In the genomic region with DNA sequence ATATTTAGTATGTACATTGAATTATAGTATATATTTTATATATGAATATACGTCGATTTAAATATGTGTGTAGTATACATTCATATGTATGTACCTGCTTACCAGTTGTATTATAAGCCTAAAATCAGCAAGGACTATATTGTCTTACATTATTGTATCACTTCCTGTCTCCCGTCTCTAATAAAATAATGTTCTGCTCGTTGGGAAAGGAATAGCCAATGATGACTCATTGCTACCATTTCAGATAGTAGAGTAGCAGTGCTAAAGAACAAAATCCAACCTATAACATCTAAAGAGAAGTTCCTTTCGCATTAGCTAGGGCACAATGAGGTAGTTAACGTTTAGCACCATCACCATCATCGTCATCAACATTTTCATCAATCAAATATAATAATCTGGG, we compare ENCODE assay signal across 16 cellular contexts.
"Had no signal": no experiment of that assay in that cellular context is flagged by ENCODE, and none has a peak within 500 bp of the region (broad histone marks: within the 10 kb centered on the region; RNA-seq: fewer than 3 reads in every experiment).

No MANE protein-coding gene starts in this region.

- DNase-seq: activated CD4-positive, alpha-beta T cell treated with anti-CD3 and anti-CD28 coated beads for 36 hours; activated CD8-positive, alpha-beta memory T cell treated with anti-CD3 and anti-CD28 coated beads, Interleukin-2, amount 50 U/mL, for 48 hours; activated CD8-positive, alpha-beta T cell treated with anti-CD3 and anti-CD28 coated beads for 36 hours; aorta; kidney glomerular epithelial cell; midbrain; naive B cell; retina; small intestine; T-helper 17 cell; tibial artery; uterus had no signal

- H3K4me2 ChIP-seq: hepatocyte had no signal

- H3K4me1 ChIP-seq: tibial artery, uterus had no signal

- H3K9me3 ChIP-seq: tibial artery, uterus had no signal

- H3K79me2 ChIP-seq: hepatocyte had no signal

- ATAC-seq: activated CD4-positive, alpha-beta T cell treated with anti-CD3 and anti-CD28 coated beads for 36 hours; activated CD8-positive, alpha-beta T cell treated with anti-CD3 and anti-CD28 coated beads for 36 hours; T-helper 17 cell had no signal

- H3K27me3 ChIP-seq: hepatocyte, uterus had no signal

- H3K27ac ChIP-seq: cardiac muscle cell, hepatocyte, tibial artery, uterus, VCaP had no signal

- H3K36me3 ChIP-seq: cardiac muscle cell, tibial artery, uterus had no signal

- FAIRE-seq: colon, small intestine had no signal

- H3K4me3 ChIP-seq: cardiac muscle cell, hepatocyte, tibial artery, uterus had no signal

- H2AFZ ChIP-seq: hepatocyte had no signal
